Comparison of ENCODE assay signal across 17 cellular contexts in genomic region chr10:32331606-32332005, GRCh38. TPM values are rescaled to one million over a fixed set of nuclear protein-coding genes. Genes with fewer than 3 reads are reported as not detected.
DNase-seq lines count a peak whose midpoint lies in the region; ATAC-seq and TF ChIP-seq lines count a peak whose summit lies in the region.
"Had no signal": no experiment of that assay in that cellular context is flagged by ENCODE, and none has a peak within 500 bp of the region (broad histone marks: within the 10 kb centered on the region; RNA-seq: fewer than 3 reads in every experiment).

No MANE protein-coding gene starts in this region.

- intact Hi-C loops in Right ventricle myocardium inferior (cut with DNase I), result no loop called here
- intact Hi-C loops in activated CD4-positive, alpha-beta memory T cell treated with anti-CD3 and anti-CD28 coated beads for 36 hours (cut with micrococcal nuclease), result loop anchor here (1.0 to 5.0 kb wide), 8 partner anchors 9 to 1629 kb away; partner anchors contain the start of gene ARHGAP12

- H3K4me3 Mint-ChIP-seq in activated CD4-positive, alpha-beta memory T cell treated with anti-CD3 and anti-CD28 coated beads for 36 hours, result no peak overlapping the region
- H3K4me3 Mint-ChIP-seq in T-cell, result peak overlapping the region in 1 of 3 donors; percentile 63

- no peaks in the 10 kb centered on the region for H3K27me3 Mint-ChIP-seq in activated CD4-positive, alpha-beta memory T cell treated with anti-CD3 and anti-CD28 coated beads for 36 hours
- H3K27me3 Mint-ChIP-seq in T-cell, result no peaks in the 10 kb centered on the region

- H3K4me1 Mint-ChIP-seq in activated CD4-positive, alpha-beta memory T cell treated with anti-CD3 and anti-CD28 coated beads for 36 hours (ENCODE audit: low read depth), result peaks cover 94% of the 10 kb centered on the region
- peaks cover 96 to 97% (median 97%) of the 10 kb centered on the region in 3 donors for H3K4me1 Mint-ChIP-seq in T-cell

- ATAC-seq in Right ventricle myocardium inferior (no peak), GM18861 (IDR thresholded peaks at IDR 0.05; ENCODE audit: unreplicated experiment) (no peak), T-cell (replicated peaks in 1 of 4) (no peak)

- TF ChIP-seq CTCF in cardiac muscle cell (IDR thresholded peaks at IDR 0.05; ENCODE audit: low read depth, low read length) (no peak), fibroblast of villous mesenchyme (IDR thresholded peaks at IDR 0.05; ENCODE audit: insufficient read depth, low read depth, low read length) (no peak)

- CTCF ChIA-PET in activated CD4-positive, alpha-beta memory T cell treated with anti-CD3 and anti-CD28 coated beads for 36 hours (lab: Charles Lee), result interaction anchor here (5.7 kb wide), 1 partner anchor 14 kb away, joined by 43 read pairs; no protein-coding TSS in a partner anchor
- CTCF ChIA-PET in T-cell (lab: Charles Lee), result no interaction called here

- peaks cover 14% of the 10 kb centered on the region for H3K36me3 Mint-ChIP-seq in activated CD4-positive, alpha-beta memory T cell treated with anti-CD3 and anti-CD28 coated beads for 36 hours
- H3K36me3 Mint-ChIP-seq in T-cell, result peaks cover 29% of the 10 kb centered on the region

- peak overlapping the region; percentile 91 for H3K27ac Mint-ChIP-seq in activated CD4-positive, alpha-beta memory T cell treated with anti-CD3 and anti-CD28 coated beads for 36 hours
- H3K27ac Mint-ChIP-seq in T-cell, result no peak overlapping the region

- POLR2A ChIA-PET in activated CD4-positive, alpha-beta memory T cell treated with anti-CD3 and anti-CD28 coated beads for 36 hours (lab: Charles Lee), result interaction anchor here (0.5 to 4.4 kb wide), 3 partner anchors 13 to 81 kb away, joined by 3 to 35 read pairs (median 10); no protein-coding TSS in a partner anchor
- POLR2A ChIA-PET in T-cell (lab: Charles Lee), result no interaction called here

- H3K9me3 Mint-ChIP-seq in activated CD4-positive, alpha-beta memory T cell treated with anti-CD3 and anti-CD28 coated beads for 36 hours, result no peaks in the 10 kb centered on the region
- H3K9me3 Mint-ChIP-seq in T-cell, result no peaks in the 10 kb centered on the region

- H3K27ac ChIP-seq in cardiac muscle cell (peak overlapping the region; percentile 82), urinary bladder (ENCODE audit: low read depth) (peak overlapping the region; percentile 10)
- H3K27ac ChIP-seq: GM23248, thoracic aorta had no signal

- DNase-seq in cardiac muscle cell (ENCODE audit: low read depth in 1 of 2, low spot score in 1 of 2) (no peak), Right ventricle myocardium inferior (ENCODE audit: missing footprints) (no peak), fibroblast of villous mesenchyme (ENCODE audit: low read depth) (peak; percentile 34), T-helper 9 cell (no peak), T-cell (no peak)
- no peak for DNase-seq in activated CD4-positive, alpha-beta memory T cell treated with anti-CD3 and anti-CD28 coated beads for 36 hours
- DNase-seq: DMS 273 treated with DMSO at 0.1 percent for 48 hours, GM23248, IMR-90, MV-4-11, NCI-H2081, NCI-H526, SHP77, sigmoid colon had no signal

- H3K9me3 ChIP-seq in cardiac muscle cell (ENCODE audit: low read depth), result no peaks in the 10 kb centered on the region
- H3K9me3 ChIP-seq: sigmoid colon, thoracic aorta had no signal

- H3K4me3 ChIP-seq in cardiac muscle cell (no peak overlapping the region), fibroblast of villous mesenchyme (ENCODE audit: low read depth, low read length) (no peak overlapping the region), urinary bladder (ENCODE audit: low read depth, low read length) (no peak overlapping the region)
- H3K4me3 ChIP-seq: GM23248, sigmoid colon, thoracic aorta had no signal

- H3K36me3 ChIP-seq in cardiac muscle cell, result no peaks in the 10 kb centered on the region
- H3K36me3 ChIP-seq in urinary bladder (ENCODE audit: insufficient read depth), result no peaks in the 10 kb centered on the region
- H3K36me3 ChIP-seq: sigmoid colon, thoracic aorta had no signal

- H3K4me1 ChIP-seq in cardiac muscle cell (ENCODE audit: low read depth) (peaks cover 17% of the 10 kb centered on the region), urinary bladder (ENCODE audit: insufficient read depth) (peaks cover 2% of the 10 kb centered on the region)

- no peaks in the 10 kb centered on the region for H3K27me3 ChIP-seq in cardiac muscle cell
- H3K27me3 ChIP-seq: sigmoid colon had no signal

RNA-seq across cellular contexts. Expression of gene EPC1, which starts 15.4 kb away (rescaled TPM):
- 24.0 and 25.4 TPM in 2 replicates for total RNA-seq in cardiac muscle cell
- polyA plus RNA-seq in cardiac muscle cell, result 12.9 and 14.4 TPM in 2 replicates
- total RNA-seq in Right ventricle myocardium inferior, result 18.0 TPM
- total RNA-seq in activated CD4-positive, alpha-beta memory T cell treated with anti-CD3 and anti-CD28 coated beads for 36 hours, result 10 to 100 TPM; 27.1 to 27.3 TPM
- 19.4 and 24.5 TPM in 2 replicates for total RNA-seq in fibroblast of villous mesenchyme
- 116 TPM for total RNA-seq in urinary bladder
- 29.3 TPM for polyA plus RNA-seq in urinary bladder
- 100 to 1,000 TPM in 3 of 5 donors, 10 to 100 TPM in 2; 88.0 to 161 (median 101) TPM for total RNA-seq in T-cell
